Comparison of ENCODE assay signal across 11 cellular contexts in genomic region chr13:99484405-99484981, GRCh38. TPM values are rescaled to one million over a fixed set of nuclear protein-coding genes. Genes with fewer than 3 reads are reported as not detected.
A peak's percentile ranks its signal among the peaks of the same experiment; 100 is the strongest.
DNase-seq lines count a peak whose midpoint lies in the region; ATAC-seq and TF ChIP-seq lines count a peak whose summit lies in the region.
"Had no signal": no experiment of that assay in that cellular context is flagged by ENCODE, and none has a peak within 500 bp of the region (broad histone marks: within the 10 kb centered on the region; RNA-seq: fewer than 3 reads in every experiment).

No MANE protein-coding gene starts in this region.

- H3K79me2 ChIP-seq in osteoblast (ENCODE audit: insufficient read depth, low read length): no peaks in the 10 kb centered on the region

- H3K27ac ChIP-seq in osteoblast (ENCODE audit: low read depth, low read length) (no peak overlapping the region), endodermal cell (ENCODE audit: low read depth, low read length) (no peak overlapping the region)

- H3K4me1 Mint-ChIP-seq in activated CD8-positive, alpha-beta memory T cell treated with anti-CD3 and anti-CD28 coated beads, Interleukin-2, amount 10 ng/mL, durations not matched to agents 7 days and 5 days: peaks cover 44% of the 10 kb centered on the region
- peaks cover 7 to 13% of the 10 kb centered on the region in 2 donors for H3K4me1 Mint-ChIP-seq in effector memory CD8-positive, alpha-beta T cell (ENCODE audit: low read depth in 2 of 2)
- H3K4me1 Mint-ChIP-seq in endodermal cell: no peaks in the 10 kb centered on the region

- CTCF ChIA-PET in activated CD8-positive, alpha-beta memory T cell treated with anti-CD3 and anti-CD28 coated beads, Interleukin-2, amount 10 ng/mL, durations not matched to agents 7 days and 5 days (lab: Charles Lee): interaction anchor here (0.8 to 1.7 kb wide), 6 partner anchors 9 to 48 kb away, joined by 3 to 7 read pairs (median 3); no protein-coding TSS in a partner anchor

- no peak overlapping the region for H2AFZ ChIP-seq in osteoblast (ENCODE audit: low read length)

- TF ChIP-seq CTCF in osteoblast (IDR thresholded peaks at IDR 0.05; ENCODE audit: extremely low read depth, low read depth, low read length): no peak
- TF ChIP-seq CTCF in endodermal cell (conservative IDR thresholded peaks at IDR 0.05): no peak

- H3K9me3 ChIP-seq in osteoblast (ENCODE audit: low read depth, low read length) (no peaks in the 10 kb centered on the region), endodermal cell (ENCODE audit: control insufficient read depth, low read length) (peaks cover 5% of the 10 kb centered on the region)

- peaks cover 3% of the 10 kb centered on the region for H3K4me1 ChIP-seq in osteoblast (ENCODE audit: insufficient read depth, low read length)
- H3K4me1 ChIP-seq in endodermal cell (ENCODE audit: control insufficient read depth, insufficient read depth, low read length): no peaks in the 10 kb centered on the region

- H3K4me3 ChIP-seq in osteoblast (ENCODE audit: insufficient read depth, low read length): no peak overlapping the region
- no peak overlapping the region for H3K4me3 ChIP-seq in endodermal cell (ENCODE audit: low read length)
- H3K4me3 ChIP-seq: heart right ventricle had no signal

- WGBS in endodermal cell (ENCODE audit: insufficient coverage in 1 of 2, insufficient read length in 1 of 2), 2 experiments: 95 to 100% methylated on average over 2 to 5 of the region's 6 CpGs

- H3K36me3 Mint-ChIP-seq in activated CD8-positive, alpha-beta memory T cell treated with anti-CD3 and anti-CD28 coated beads, Interleukin-2, amount 10 ng/mL, durations not matched to agents 7 days and 5 days: peaks cover 22% of the 10 kb centered on the region
- no peaks in the 10 kb centered on the region for H3K36me3 Mint-ChIP-seq in effector memory CD8-positive, alpha-beta T cell (ENCODE audit: insufficient read depth)
- no peaks in the 10 kb centered on the region for H3K36me3 Mint-ChIP-seq in endodermal cell (ENCODE audit: low read depth)

- no peaks in the 10 kb centered on the region for H3K36me3 ChIP-seq in osteoblast (ENCODE audit: insufficient read depth, low read length)
- no peaks in the 10 kb centered on the region for H3K36me3 ChIP-seq in endodermal cell (ENCODE audit: control insufficient read depth, insufficient read depth, low read length)
- H3K36me3 ChIP-seq: heart right ventricle had no signal

- peak overlapping the region; percentile 74 for H3K27ac Mint-ChIP-seq in activated CD8-positive, alpha-beta memory T cell treated with anti-CD3 and anti-CD28 coated beads, Interleukin-2, amount 10 ng/mL, durations not matched to agents 7 days and 5 days
- peak overlapping the region in 1 of 2 donors; percentile 70 for H3K27ac Mint-ChIP-seq in effector memory CD8-positive, alpha-beta T cell
- no peak overlapping the region for H3K27ac Mint-ChIP-seq in endodermal cell

- no peaks in the 10 kb centered on the region for H4K20me1 ChIP-seq in osteoblast (ENCODE audit: insufficient read depth, low read length)

- no peak overlapping the region for H3K9ac ChIP-seq in endodermal cell (ENCODE audit: extremely low read depth, low read length, poor library complexity, severe bottlenecking)

- H3K4me3 Mint-ChIP-seq in activated CD8-positive, alpha-beta memory T cell treated with anti-CD3 and anti-CD28 coated beads, Interleukin-2, amount 10 ng/mL, durations not matched to agents 7 days and 5 days: peak overlapping the region; percentile 46
- H3K4me3 Mint-ChIP-seq in effector memory CD8-positive, alpha-beta T cell: peak overlapping the region in 1 of 2 donors; percentile 4
- H3K4me3 Mint-ChIP-seq in endodermal cell: no peak overlapping the region

- no peaks in the 10 kb centered on the region for H3K27me3 ChIP-seq in osteoblast (ENCODE audit: insufficient read depth, low read length)
- H3K27me3 ChIP-seq in endodermal cell (ENCODE audit: control insufficient read depth, insufficient read depth, low read length, poor library complexity, severe bottlenecking): no peaks in the 10 kb centered on the region
- H3K27me3 ChIP-seq: heart right ventricle had no signal

- DNase-seq in activated CD8-positive, alpha-beta memory T cell treated with anti-CD3 and anti-CD28 coated beads, Interleukin-2, amount 10 ng/mL, durations not matched to agents 7 days and 5 days: peak; percentile 73
- DNase-seq in activated CD8-positive, alpha-beta memory T cell treated with anti-CD3 and anti-CD28 coated beads for 24 hours: no peak
- DNase-seq in NOMO-1 treated with DMSO at 0.1 percent for 48 hours (lab: John Stamatoyannopoulos, UW; ENCODE audit: unreplicated experiment) (peak; percentile 97), osteoblast (ENCODE audit: insufficient read length, low spot score, missing footprints) (no peak), endodermal cell (no peak), NCI-H2227 treated with DMSO at 0.1 percent for 48 hours (lab: John Stamatoyannopoulos, UW) (no peak)
- DNase-seq in effector memory CD8-positive, alpha-beta T cell: peak in 2 of 3 experiments; percentile 15 to 24
- DNase-seq: ACHN; activated CD8-positive, alpha-beta memory T cell treated with anti-CD3 and anti-CD28 coated beads, Interleukin-2, amount 50 U/mL, for 48 hours; heart right ventricle had no signal

- H3K9me3 Mint-ChIP-seq in activated CD8-positive, alpha-beta memory T cell treated with anti-CD3 and anti-CD28 coated beads, Interleukin-2, amount 10 ng/mL, durations not matched to agents 7 days and 5 days (ENCODE audit: low read depth): peaks cover 7% of the 10 kb centered on the region
- H3K9me3 Mint-ChIP-seq in effector memory CD8-positive, alpha-beta T cell: no peaks in the 10 kb centered on the region
- no peaks in the 10 kb centered on the region for H3K9me3 Mint-ChIP-seq in endodermal cell

- peak; percentile 94 for ATAC-seq in activated CD8-positive, alpha-beta memory T cell treated with anti-CD3 and anti-CD28 coated beads, Interleukin-2, amount 10 ng/mL, durations not matched to agents 7 days and 5 days
- peak; percentile 98 for ATAC-seq in effector memory CD8-positive, alpha-beta T cell (replicated peaks)
- no peak for ATAC-seq in HG03159 (IDR thresholded peaks at IDR 0.05; ENCODE audit: unreplicated experiment)

- H3K4me2 ChIP-seq in osteoblast (ENCODE audit: insufficient read depth, low read length): peak overlapping the region; percentile 14

- H3K27me3 Mint-ChIP-seq in activated CD8-positive, alpha-beta memory T cell treated with anti-CD3 and anti-CD28 coated beads, Interleukin-2, amount 10 ng/mL, durations not matched to agents 7 days and 5 days: no peaks in the 10 kb centered on the region
- H3K27me3 Mint-ChIP-seq in effector memory CD8-positive, alpha-beta T cell: no peaks in the 10 kb centered on the region
- peaks cover 16% of the 10 kb centered on the region for H3K27me3 Mint-ChIP-seq in endodermal cell (ENCODE audit: insufficient read depth)

RNA-seq across cellular contexts. Expression of gene TM9SF2, which starts 16.8 kb away (rescaled TPM):
- total RNA-seq in activated CD8-positive, alpha-beta memory T cell treated with anti-CD3 and anti-CD28 coated beads, Interleukin-2, amount 10 ng/mL, durations not matched to agents 7 days and 5 days: 10 to 100 TPM; 67.9 to 79.4 TPM
- total RNA-seq in osteoblast (160 and 182 TPM in 2 replicates), endodermal cell (10 to 100 TPM; 88.4 to 99.3 TPM)
- polyA plus RNA-seq in endodermal cell (2013, experiment 1 of 2): 99.6 TPM
- polyA plus RNA-seq in endodermal cell (2013, experiment 2 of 2): 93.9 TPM

Comparison
In these comparisons a context has a peak if more than half of its experiments do, and no peak if none do; other contexts are left out.
1. DNase-seq: peak in activated CD8-positive, alpha-beta memory T cell treated with anti-CD3 and anti-CD28 coated beads, Interleukin-2, amount 10 ng/mL, durations not matched to agents 7 days and 5 days (single experiment), NOMO-1 treated with DMSO at 0.1 percent for 48 hours (single experiment) and effector memory CD8-positive, alpha-beta T cell (2 of 3); none in activated CD8-positive, alpha-beta memory T cell treated with anti-CD3 and anti-CD28 coated beads for 24 hours (single experiment), osteoblast (single experiment), endodermal cell (single experiment) and NCI-H2227 treated with DMSO at 0.1 percent for 48 hours (single experiment).